In the genomic region with DNA sequence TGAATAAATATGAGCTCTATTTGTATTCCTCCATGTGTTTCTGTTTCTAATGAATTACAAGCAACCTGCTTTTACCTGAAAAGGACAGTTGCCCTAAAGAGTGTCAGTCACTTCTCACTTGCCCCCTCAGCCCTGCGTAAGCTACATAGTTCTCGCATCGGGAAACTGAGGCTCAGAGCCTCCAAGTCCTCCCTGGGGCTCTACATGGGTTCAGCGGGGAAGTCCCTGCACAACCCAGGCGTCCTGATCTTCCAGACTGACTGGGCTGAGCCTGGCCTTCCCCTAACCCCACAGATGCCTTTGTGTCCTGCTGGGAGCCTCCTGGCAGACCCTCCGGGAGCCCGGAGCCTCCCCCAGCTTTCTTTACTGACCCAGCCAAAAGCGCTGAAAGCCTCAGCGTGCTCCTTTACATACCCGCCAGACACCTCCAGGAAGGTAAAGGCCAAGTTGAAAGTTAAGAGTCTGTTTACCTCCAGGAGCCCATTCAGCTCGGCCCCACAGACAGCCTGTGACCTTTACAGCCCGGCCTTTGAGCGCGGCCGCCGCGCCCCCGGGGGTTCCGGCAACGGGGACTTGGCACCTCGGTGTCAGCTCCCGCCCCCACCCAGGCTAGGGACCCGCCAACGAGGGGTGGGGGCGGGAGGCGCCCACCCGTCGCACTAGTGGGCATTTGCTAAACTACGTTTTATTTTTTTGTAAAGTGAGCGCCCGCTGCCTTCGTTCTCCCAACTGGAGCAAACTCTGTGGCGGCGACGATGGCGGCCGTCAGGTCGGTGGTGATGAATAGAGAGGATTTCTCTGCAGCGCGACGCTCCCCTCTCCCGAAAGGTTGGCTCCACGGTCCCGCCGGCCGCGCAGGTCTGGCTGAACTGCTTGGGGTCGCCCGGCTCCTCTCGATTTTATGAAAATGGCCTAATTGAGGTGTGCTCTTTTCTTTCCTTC, we compare ENCODE assay signal across 1 cellular context.
TF ChIP-seq lines count a peak whose summit lies in the region.

No MANE protein-coding gene starts in this region.

TF ChIP-seq in GM12878, 131 proteins besides CTCF, POLR2A, EP300 and RAD21:
- TF ChIP-seq PAX5 (IDR thresholded peaks at IDR 0.05; ENCODE audit: borderline replicate concordance, low read depth, low read length) = no peak
- TF ChIP-seq SUZ12 (IDR thresholded peaks at IDR 0.05; ENCODE audit: unreplicated experiment) = peak; percentile 77
